In the genomic region with DNA sequence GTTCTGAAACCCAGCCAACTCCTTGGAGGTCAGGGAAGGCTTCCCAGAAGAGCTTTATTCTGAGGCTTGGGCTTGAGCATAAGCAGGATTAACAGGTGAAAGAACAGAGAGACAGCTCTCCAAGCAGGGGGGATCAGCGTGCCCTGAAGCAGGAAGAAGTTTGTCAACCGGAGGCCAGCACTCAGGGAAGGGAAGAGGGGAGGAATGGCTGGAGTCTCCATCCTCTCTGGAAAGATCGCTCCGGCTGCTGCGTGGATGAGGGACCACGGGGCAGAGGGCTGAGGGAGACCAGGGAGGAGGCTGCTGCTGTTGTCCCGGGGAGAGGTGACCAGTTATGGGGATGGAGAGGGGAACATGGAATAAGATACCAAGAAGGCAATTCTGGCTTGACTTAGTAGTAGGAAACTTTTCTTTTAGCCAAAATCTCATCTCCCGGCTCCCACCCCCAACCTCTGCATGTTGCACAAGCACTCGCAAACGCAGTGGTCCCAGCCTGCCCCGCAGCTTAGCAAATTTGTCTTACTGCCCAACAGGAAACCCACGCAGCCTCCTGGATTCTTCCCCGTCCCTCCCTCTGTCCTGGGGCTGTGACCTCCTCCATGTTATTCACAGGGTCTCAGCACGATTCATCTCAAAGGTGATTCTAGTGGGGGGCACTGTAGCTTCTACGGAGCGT, we compare ENCODE assay signal across 9 cellular contexts. TPM values are rescaled to one million over a fixed set of nuclear protein-coding genes. Genes with fewer than 3 reads are reported as not detected.
DNase-seq lines count a peak whose midpoint lies in the region; ATAC-seq and TF ChIP-seq lines count a peak whose summit lies in the region.
"Had no signal": no experiment of that assay in that cellular context is flagged by ENCODE, and none has a peak within 500 bp of the region (broad histone marks: within the 10 kb centered on the region; RNA-seq: fewer than 3 reads in every experiment).

No MANE protein-coding gene starts in this region.

- H3K27ac ChIP-seq in RWPE2 (ENCODE audit: poor library complexity, severe bottlenecking) = peak overlapping the region; percentile 94

- peaks cover 24% of the 10 kb centered on the region for H3K4me1 ChIP-seq in RWPE2 (ENCODE audit: insufficient read depth, poor library complexity, severe bottlenecking)

- no peaks in the 10 kb centered on the region for H3K9me3 ChIP-seq in RWPE2 (ENCODE audit: severe bottlenecking)

- no peaks in the 10 kb centered on the region for H3K27me3 ChIP-seq in RWPE2 (ENCODE audit: insufficient read depth, poor library complexity, severe bottlenecking)

- DNase-seq in RWPE2 (ENCODE audit: low spot score) (no peak), fibroblast of mammary gland (ENCODE audit: low read depth) (no peak), sciatic nerve (ENCODE audit: low spot score) (no peak), GM13976 (ENCODE audit: low spot score) (no peak), NCI-H2171 treated with DMSO at 0.1 percent for 48 hours (lab: John Stamatoyannopoulos, UW) (no peak)

- H3K4me3 ChIP-seq in GM12875 (ENCODE audit: low read depth, low read length) = peak overlapping the region; percentile 49
- H3K4me3 ChIP-seq in RWPE2 (ENCODE audit: severe bottlenecking) = peak overlapping the region; percentile 88
- H3K4me3 ChIP-seq in fibroblast of mammary gland (ENCODE audit: control insufficient read depth, low read depth, low read length) = peak overlapping the region; percentile 39

- ATAC-seq in RWPE2 (ENCODE audit: low read depth) (no peak), sciatic nerve (peak; percentile 0), HG02623 (IDR thresholded peaks at IDR 0.05; ENCODE audit: unreplicated experiment) (no peak), HG02885 (IDR thresholded peaks at IDR 0.05; ENCODE audit: poor library complexity, unreplicated experiment) (no peak)

- in situ Hi-C loops in GM13976 (cut with MboI; ENCODE audit: low sequenced_read_pairs, unreplicated experiment) = no loop called here

- intact Hi-C loops in sciatic nerve (cut with DNase I) = loop anchor here (5.0 kb wide), 2 partner anchors 41 to 126 kb away; partner anchors contain the start of gene CORO1C

- no peak for TF ChIP-seq CTCF in GM12875 (IDR thresholded peaks at IDR 0.05; ENCODE audit: borderline replicate concordance, insufficient read depth, low read depth, low read length)
- TF ChIP-seq CTCF in RWPE2 (IDR thresholded peaks at IDR 0.05; ENCODE audit: poor library complexity, severe bottlenecking) = no peak
- TF ChIP-seq CTCF in fibroblast of mammary gland (conservative IDR thresholded peaks at IDR 0.05; ENCODE audit: control insufficient read depth, insufficient read depth, low read depth, low read length) = no peak
- TF ChIP-seq CTCF in GM13976 (IDR thresholded peaks at IDR 0.05; ENCODE audit: borderline replicate concordance, control extremely low read depth, extremely low read depth, insufficient read depth, missing control alignments) = no peak

- H3K36me3 ChIP-seq in RWPE2 (ENCODE audit: low read depth) = peaks cover 21% of the 10 kb centered on the region

RNA-seq across cellular contexts. Expression of gene SSH1, which starts 1.2 kb away (rescaled TPM):
- total RNA-seq in sciatic nerve = 74.3 TPM

RNA-seq across cellular contexts. Expression of gene DAO, which starts 21.4 kb away (rescaled TPM):
- not detected for total RNA-seq in sciatic nerve
- total RNA-seq: lung microvascular endothelial cell had no signal
